Comparison of ENCODE assay signal across 17 cellular contexts in the genomic region with DNA sequence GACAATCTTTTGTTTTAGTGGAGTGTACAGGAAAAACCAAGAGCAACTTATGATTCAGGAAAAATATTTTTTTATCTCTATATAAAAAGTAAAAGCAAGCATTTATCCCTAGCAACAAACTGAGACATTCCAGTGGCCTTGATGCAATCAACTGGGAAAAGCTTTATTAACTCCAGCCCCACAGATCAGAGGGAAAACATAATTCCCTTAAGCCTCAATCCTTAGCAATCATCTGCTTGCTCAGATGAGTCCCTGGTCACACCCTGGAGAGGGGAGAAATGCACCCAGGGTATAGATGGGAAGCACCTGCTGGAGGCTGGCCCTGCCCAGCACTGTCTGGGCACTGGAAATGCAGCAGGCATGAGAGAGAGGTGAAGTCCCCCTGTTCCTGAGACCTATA.
"Had no signal": no experiment of that assay in that cellular context is flagged by ENCODE, and none has a peak within 500 bp of the region (broad histone marks: within the 10 kb centered on the region; RNA-seq: fewer than 3 reads in every experiment).

No MANE protein-coding gene starts in this region.

- DNase-seq: activated CD4-positive, alpha-beta T cell treated with anti-CD3 and anti-CD28 coated beads, Interleukin-2, amount 10 ng/mL, durations not matched to agents 7 days and 5 days; activated CD8-positive, alpha-beta T cell treated with anti-CD3 and anti-CD28 coated beads, Interleukin-2, amount 10 ng/mL, durations not matched to agents 7 days and 5 days; activated naive CD4-positive, alpha-beta T cell treated with anti-CD3 and anti-CD28 coated beads, Interleukin-2, amount 10 ng/mL, durations not matched to agents 7 days and 5 days; activated T-cell treated with anti-CD3 and anti-CD28 coated beads, Interleukin-2, amount 50 U/mL, for 4 hours; effector memory CD8-positive, alpha-beta T cell; esophagus squamous epithelium; hypothalamus; islet precursor cell; lower lobe of right lung; nephron progenitor cell; nucleus accumbens; posterior cingulate gyrus; retina; stimulated activated CD4-positive, alpha-beta T cell treated with anti-CD3 and anti-CD28 coated beads, Interleukin-2, amount 100 ng/mL, for 24 hours; stomach; T1000; testis had no signal

- H3K4me3 ChIP-seq: esophagus squamous epithelium, lower lobe of right lung, stomach, testis had no signal

- ATAC-seq: activated CD8-positive, alpha-beta T cell treated with anti-CD3 and anti-CD28 coated beads, Interleukin-2, amount 10 ng/mL, durations not matched to agents 7 days and 5 days; activated T-cell treated with anti-CD3 and anti-CD28 coated beads, Interleukin-2, amount 50 U/mL, for 4 hours; effector memory CD8-positive, alpha-beta T cell; lower lobe of right lung had no signal
